ENCODE assay signal across 1 cellular context in the genomic region with DNA sequence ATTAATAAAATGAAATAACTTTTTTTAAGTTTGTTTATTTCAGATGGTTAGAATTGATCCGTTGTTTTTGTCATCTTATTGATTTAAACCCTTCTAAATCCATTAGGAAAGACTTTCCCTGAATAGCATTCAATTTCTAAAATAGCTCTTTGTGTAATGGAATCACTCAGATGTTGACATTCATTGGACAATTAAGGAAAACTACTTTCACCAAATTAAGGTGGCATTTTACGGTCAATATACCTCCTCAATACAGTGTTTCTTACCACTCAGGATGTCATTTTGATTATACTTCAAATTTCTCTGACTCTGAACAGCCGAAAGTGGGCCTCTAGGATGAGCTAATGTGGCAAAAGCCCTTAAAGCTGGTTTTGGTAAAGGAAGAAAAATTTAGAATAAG.
TF ChIP-seq lines count a peak whose summit lies in the region.

No MANE protein-coding gene starts in this region.

TF ChIP-seq in H1, 55 proteins besides CTCF, POLR2A, EP300 and RAD21:
- TF ChIP-seq SP2 (IDR thresholded peaks at IDR 0.05; ENCODE audit: low read length) = no peak
- TF ChIP-seq CHD2 (IDR thresholded peaks at IDR 0.05; ENCODE audit: low read length) = no peak
- no peak for TF ChIP-seq POLR2AphosphoS5 (IDR thresholded peaks at IDR 0.05; ENCODE audit: low read depth, low read length)
- TF ChIP-seq SRF (IDR thresholded peaks at IDR 0.05; ENCODE audit: low read depth, low read length) = no peak
- no peak for TF ChIP-seq NANOG (IDR thresholded peaks at IDR 0.05; ENCODE audit: insufficient read depth, low read depth, low read length, poor library complexity, severe bottlenecking)
- TF ChIP-seq SP4 (IDR thresholded peaks at IDR 0.05; ENCODE audit: low read length) = no peak
- TF ChIP-seq SUZ12 (IDR thresholded peaks at IDR 0.05; ENCODE audit: low read length) = no peak
- TF ChIP-seq CEBPB (IDR thresholded peaks at IDR 0.05; ENCODE audit: low read depth, low read length) = no peak
- TF ChIP-seq TAF1 (IDR thresholded peaks at IDR 0.05; ENCODE audit: low read depth, low read length) = no peak
- TF ChIP-seq YY1 (IDR thresholded peaks at IDR 0.05; ENCODE audit: low read depth, low read length) = no peak
- TF ChIP-seq CTBP2 (IDR thresholded peaks at IDR 0.05; ENCODE audit: borderline replicate concordance, insufficient read depth, insufficient read length, low read length) = no peak
- no peak for TF ChIP-seq FOSL1 (IDR thresholded peaks at IDR 0.05; ENCODE audit: insufficient read depth, low read depth, low read length)
- TF ChIP-seq GTF2F1 (IDR thresholded peaks at IDR 0.05; ENCODE audit: borderline replicate concordance, low read depth, low read length) = no peak
- TF ChIP-seq ZNF274 (IDR thresholded peaks at IDR 0.05; ENCODE audit: borderline replicate concordance, extremely low read depth, low read length) = no peak
- TF ChIP-seq TCF12 (IDR thresholded peaks at IDR 0.05; ENCODE audit: low read depth, low read length) = no peak
- no peak for TF ChIP-seq TEAD4 (IDR thresholded peaks at IDR 0.05; ENCODE audit: low read depth, low read length)
- no peak for TF ChIP-seq BCL11A (IDR thresholded peaks at IDR 0.05; ENCODE audit: low read depth in 2 of 2, low read length in 2 of 2)
